Comparison of ENCODE assay signal across 10 cellular contexts in genomic region chr6:114354482-114354881, GRCh38. TPM values are rescaled to one million over a fixed set of nuclear protein-coding genes. Genes with fewer than 3 reads are reported as not detected.
"Had no signal": no experiment of that assay in that cellular context is flagged by ENCODE, and none has a peak within 500 bp of the region (broad histone marks: within the 10 kb centered on the region; RNA-seq: fewer than 3 reads in every experiment).

No MANE protein-coding gene starts in this region.

- ATAC-seq: GM23338, HCT116 had no signal

- H3K4me3 ChIP-seq: GM23248, GM23338, HAP-1 had no signal

- H3K27ac ChIP-seq: GM23248 had no signal

- H3K9me3 ChIP-seq: HAP-1 had no signal

- H3K4me2 ChIP-seq: GM23338 had no signal

- H2AFZ ChIP-seq: GM23248, GM23338 had no signal

- H3K9ac ChIP-seq: GM23248 had no signal

- H3K4me1 ChIP-seq: HAP-1 had no signal

- DNase-seq: GM23248, GOT3, H7, H9, HCEC 1CT, HFFc6 had no signal

- H3K36me3 ChIP-seq: HAP-1 had no signal

RNA-seq across cellular contexts. Expression of gene HS3ST5, which starts 11.7 kb away (rescaled TPM):
- total RNA-seq: GM23248, H4, HFFc6 had no signal
- polyA plus RNA-seq: GM23248 had no signal
